ENCODE assay signal across 19 cellular contexts in the genomic region with DNA sequence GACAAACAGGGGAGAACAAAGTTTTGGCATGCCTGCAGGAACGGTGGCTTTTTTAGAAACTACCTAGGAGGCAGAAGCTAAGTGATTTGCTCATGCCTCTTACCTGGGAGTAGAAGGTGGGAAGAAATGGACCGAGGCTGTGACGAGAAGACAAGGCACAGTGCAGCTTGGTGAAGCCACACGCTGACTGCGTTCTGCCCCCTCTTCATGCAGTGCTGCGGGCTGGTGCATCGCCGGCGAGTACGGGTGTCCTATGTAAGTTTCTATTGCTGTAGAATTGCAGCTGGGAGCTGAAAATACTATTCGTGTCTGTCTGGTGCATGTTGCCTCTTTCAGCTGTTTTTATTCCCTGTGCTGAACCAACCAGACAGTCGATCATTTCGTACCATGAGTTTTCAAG.
DNase-seq lines count a peak whose midpoint lies in the region; ATAC-seq and TF ChIP-seq lines count a peak whose summit lies in the region.
"Had no signal": no experiment of that assay in that cellular context is flagged by ENCODE, and none has a peak within 500 bp of the region (broad histone marks: within the 10 kb centered on the region; RNA-seq: fewer than 3 reads in every experiment).

No MANE protein-coding gene starts in this region.

- peak overlapping the region; percentile 25 to 66 (median 50) for H3K27ac ChIP-seq in esophagus muscularis mucosa (replicated peaks in 1 of 4)
- no peak overlapping the region for H3K27ac ChIP-seq in right lobe of liver
- H3K27ac ChIP-seq in skeletal muscle tissue (ENCODE audit: low read depth, low read length): no peak overlapping the region
- H3K27ac ChIP-seq: hepatocyte, psoas muscle had no signal

- TF ChIP-seq POLR2A in esophagus muscularis mucosa (IDR thresholded peaks at IDR 0.05; ENCODE audit: low read depth) (no peak), right lobe of liver (IDR thresholded peaks at IDR 0.05) (no peak)

- DNase-seq in WTC11 (ENCODE audit: low spot score) (no peak), esophagus muscularis mucosa (ENCODE audit: extremely low spot score) (peak; percentile 50), right lobe of liver (no peak), NAMALWA (ENCODE audit: low spot score) (no peak), islet precursor cell (no peak)
- DNase-seq: activated CD4-positive, alpha-beta T cell treated with anti-CD3 and anti-CD28 coated beads for 4 hours; AML-193; NCI-H1417; NCI-H69; psoas muscle; SIG-M5; stimulated activated CD4-positive, alpha-beta T cell treated with anti-CD3 and anti-CD28 coated beads, Interleukin-12 subunit alpha, Interleukin-12 subunit beta, amount 100 ng/mL, for 4 hours; stimulated activated CD8-positive, alpha-beta memory T cell treated with anti-CD3 and anti-CD28 coated beads, Interleukin-4, amount 100 ng/mL, for 48 hours; T-helper 1 cell had no signal

- no peaks in the 10 kb centered on the region; the same call in 1 of the 2 replicates for H3K36me3 Mint-ChIP-seq in WTC11
- H3K36me3 Mint-ChIP-seq: activated naive CD4-positive, alpha-beta T cell treated with anti-CD3 and anti-CD28 coated beads, Interleukin-2, amount 50 U/mL, for 24 hours; natural killer cell treated with Interleukin-12 subunit alpha and Interleukin-12 subunit beta and Interleukin-15 and Interleukin-18, amount 100 ng/mL, for 72 hours had no signal

- no peaks in the 10 kb centered on the region for H3K27me3 Mint-ChIP-seq in WTC11 (ENCODE audit: low read depth)

- H3K4me3 ChIP-seq in esophagus muscularis mucosa: peak overlapping the region; percentile 27 to 38 (median 30)
- peak overlapping the region in 2 of 3 donors; percentile 14 to 29 for H3K4me3 ChIP-seq in right lobe of liver
- peak overlapping the region in 2 of 3 donors; percentile 15 to 35 for H3K4me3 ChIP-seq in skeletal muscle tissue (ENCODE audit: low read length in 3 of 3)
- H3K4me3 ChIP-seq: hepatocyte, psoas muscle had no signal

- intact Hi-C loops in esophagus muscularis mucosa (cut with DNase I) (no loop called here), right lobe of liver (cut with DNase I) (no loop called here)

- H3K9me3 ChIP-seq in esophagus muscularis mucosa: no peaks in the 10 kb centered on the region
- H3K9me3 ChIP-seq in right lobe of liver: no peaks in the 10 kb centered on the region
- no peaks in the 10 kb centered on the region for H3K9me3 ChIP-seq in skeletal muscle tissue (ENCODE audit: control insufficient read depth in 3 of 3, low read length in 3 of 3)
- H3K9me3 ChIP-seq: psoas muscle had no signal

- H3K27me3 ChIP-seq in esophagus muscularis mucosa: no peaks in the 10 kb centered on the region
- no peaks in the 10 kb centered on the region for H3K27me3 ChIP-seq in right lobe of liver
- H3K27me3 ChIP-seq in skeletal muscle tissue (ENCODE audit: control insufficient read depth in 3 of 3, insufficient read depth in 3 of 3, low read length in 3 of 3): no peaks in the 10 kb centered on the region
- H3K27me3 ChIP-seq: hepatocyte had no signal

- TF ChIP-seq CTCF in WTC11 (IDR thresholded peaks at IDR 0.05): no peak
- TF ChIP-seq CTCF in esophagus muscularis mucosa (IDR thresholded peaks at IDR 0.05): no peak
- TF ChIP-seq CTCF in right lobe of liver (IDR thresholded peaks at IDR 0.05): no peak

- H3K4me1 Mint-ChIP-seq in WTC11: peaks cover 22% of the 10 kb centered on the region
- H3K4me1 Mint-ChIP-seq: activated naive CD4-positive, alpha-beta T cell treated with anti-CD3 and anti-CD28 coated beads, Interleukin-2, amount 50 U/mL, for 24 hours had no signal

- 63% methylated on average over 13 of the region's 13 CpGs for WGBS in esophagus muscularis mucosa
- 38% methylated on average over 5 of the region's 13 CpGs for WGBS in right lobe of liver (ENCODE audit: insufficient coverage, low coverage, low lambda C conversion rate, missing lambda C conversion rate)

- peak overlapping the region; percentile 51 for H3K27ac Mint-ChIP-seq in WTC11
- H3K27ac Mint-ChIP-seq: activated naive CD4-positive, alpha-beta T cell treated with anti-CD3 and anti-CD28 coated beads, Interleukin-2, amount 50 U/mL, for 24 hours; natural killer cell treated with Interleukin-12 subunit alpha and Interleukin-12 subunit beta and Interleukin-15 and Interleukin-18, amount 100 ng/mL, for 72 hours had no signal

- POLR2A ChIA-PET in WTC11 (lab: Charles Lee): no interaction called here

- H3K36me3 ChIP-seq in esophagus muscularis mucosa (no peaks in the 10 kb centered on the region), right lobe of liver (no peaks in the 10 kb centered on the region), skeletal muscle tissue (ENCODE audit: control insufficient read depth in 3 of 3, insufficient read depth in 3 of 3, low read length in 3 of 3) (no peaks in the 10 kb centered on the region)

- ATAC-seq in WTC11 (peak; percentile 74), right lobe of liver (peak; percentile 42 to 61 (median 56)), GM21367 (IDR thresholded peaks at IDR 0.05; ENCODE audit: unreplicated experiment) (no peak)
- ATAC-seq: natural killer cell treated with Interleukin-12 subunit alpha and Interleukin-12 subunit beta and Interleukin-15 and Interleukin-18, amount 100 ng/mL, for 72 hours had no signal

- H3K4me3 Mint-ChIP-seq in WTC11: 0 out of 2 replicates have a peak overlapping the region, but pooled peaks have one; percentile 10
- H3K4me3 Mint-ChIP-seq: activated naive CD4-positive, alpha-beta T cell treated with anti-CD3 and anti-CD28 coated beads, Interleukin-2, amount 50 U/mL, for 24 hours; natural killer cell treated with Interleukin-12 subunit alpha and Interleukin-12 subunit beta and Interleukin-15 and Interleukin-18, amount 100 ng/mL, for 72 hours had no signal

- peak overlapping the region in 1 of 3 donors; percentile 38 for H3K9ac ChIP-seq in skeletal muscle tissue (ENCODE audit: low read depth in 1 of 3, low read length in 3 of 3)

- peaks cover 12% of the 10 kb centered on the region for H3K9me3 Mint-ChIP-seq in WTC11
- H3K9me3 Mint-ChIP-seq: activated naive CD4-positive, alpha-beta T cell treated with anti-CD3 and anti-CD28 coated beads, Interleukin-2, amount 50 U/mL, for 24 hours; natural killer cell treated with Interleukin-12 subunit alpha and Interleukin-12 subunit beta and Interleukin-15 and Interleukin-18, amount 100 ng/mL, for 72 hours had no signal

- peaks cover 5 to 67% (median 59%) of the 10 kb centered on the region in 4 donors for H3K4me1 ChIP-seq in esophagus muscularis mucosa
- H3K4me1 ChIP-seq in right lobe of liver: peaks cover 0 to 14% (median 3%) of the 10 kb centered on the region in 4 donors
- no peaks in the 10 kb centered on the region for H3K4me1 ChIP-seq in skeletal muscle tissue (ENCODE audit: control insufficient read depth in 3 of 3, insufficient read depth in 3 of 3, low read length in 3 of 3)
- H3K4me1 ChIP-seq: psoas muscle had no signal

- CTCF ChIA-PET in WTC11 (lab: Charles Lee): no interaction called here

- no peak for TF ChIP-seq EP300 in esophagus muscularis mucosa (IDR thresholded peaks at IDR 0.05)

TF ChIP-seq in WTC11, 78 proteins besides CTCF, POLR2A, EP300 and RAD21 (continues in another document):
- TF ChIP-seq CREM (CRISPR knock-in tag; IDR thresholded peaks at IDR 0.05) (no peak), ETV6 (CRISPR knock-in tag; IDR thresholded peaks at IDR 0.05) (no peak), ZNF416 (CRISPR knock-in tag; IDR thresholded peaks at IDR 0.05) (no peak), ZNF671 (CRISPR knock-in tag; IDR thresholded peaks at IDR 0.05) (no peak), ZNF532 (CRISPR knock-in tag; IDR thresholded peaks at IDR 0.05; ENCODE audit: borderline replicate concordance) (no peak), SMAD3 (CRISPR knock-in tag; IDR thresholded peaks at IDR 0.05; ENCODE audit: borderline replicate concordance) (no peak), ZNF423 (CRISPR knock-in tag; IDR thresholded peaks at IDR 0.05) (no peak)

Comparison
In these comparisons a context has a peak if more than half of its experiments do, and no peak if none do; other contexts are left out.
1. H3K27ac ChIP-seq: peak in esophagus muscularis mucosa (4 of 4); none in right lobe of liver (0 of 3) and skeletal muscle tissue (single experiment).
2. Peak in every context shown above with its lines, with median percentiles within 50 percentile points of each other: H3K4me3 ChIP-seq.